ENCODE assay signal across 27 cellular contexts in the genomic region with DNA sequence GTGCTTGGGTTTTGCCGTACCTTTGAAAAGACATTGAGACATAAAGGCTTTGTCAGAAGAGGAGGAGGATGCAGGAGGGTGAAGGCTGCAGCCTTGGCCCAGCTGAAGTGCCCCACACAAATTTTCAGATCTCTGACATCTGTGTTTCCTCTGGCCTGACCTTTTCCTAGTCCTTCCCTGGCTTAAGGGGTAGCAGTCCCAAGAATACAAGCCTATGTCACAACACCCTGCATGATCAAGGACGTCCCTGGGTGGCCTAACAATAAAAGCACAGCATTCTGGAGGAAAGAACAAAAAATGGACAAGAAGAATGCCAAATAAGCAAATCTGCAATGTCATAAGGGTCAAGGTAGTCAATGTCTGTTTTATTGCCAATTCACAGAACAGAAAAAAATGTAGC.
DNase-seq lines count a peak whose midpoint lies in the region; ATAC-seq, FAIRE-seq and TF ChIP-seq lines count a peak whose summit lies in the region.
"Had no signal": no experiment of that assay in that cellular context is flagged by ENCODE, and none has a peak within 500 bp of the region (broad histone marks: within the 10 kb centered on the region; RNA-seq: fewer than 3 reads in every experiment).

No MANE protein-coding gene starts in this region.

- H3K79me2 ChIP-seq in OCI-LY1 (ENCODE audit: insufficient read depth, low read length) (no peaks in the 10 kb centered on the region), osteoblast (ENCODE audit: insufficient read depth, low read length) (no peaks in the 10 kb centered on the region)

- no peaks in the 10 kb centered on the region for H3K27me3 Mint-ChIP-seq in CD8-positive, alpha-beta T cell (ENCODE audit: low read depth)
- H3K27me3 Mint-ChIP-seq in chondrocyte (ENCODE audit: low read depth), result no peaks in the 10 kb centered on the region
- H3K27me3 Mint-ChIP-seq: CD4-positive, alpha-beta memory T cell; central memory CD8-positive, alpha-beta T cell had no signal

- no peaks in the 10 kb centered on the region for H3K27me3 ChIP-seq in CD8-positive, alpha-beta T cell (ENCODE audit: insufficient read depth, low read length)
- H3K27me3 ChIP-seq in OCI-LY1 (ENCODE audit: insufficient read depth, low read length), result no peaks in the 10 kb centered on the region
- no peaks in the 10 kb centered on the region for H3K27me3 ChIP-seq in osteoblast (ENCODE audit: insufficient read depth, low read length)
- H3K27me3 ChIP-seq in WERI-Rb-1 (ENCODE audit: insufficient read depth, low read depth, severe bottlenecking), result no peaks in the 10 kb centered on the region
- H3K27me3 ChIP-seq in foreskin keratinocyte, result no peaks in the 10 kb centered on the region
- H3K27me3 ChIP-seq: sigmoid colon, stomach, transverse colon had no signal

- no peak for DNase-seq in CD8-positive, alpha-beta T cell
- no peak for DNase-seq in chondrocyte (ENCODE audit: low spot score)
- no peak for DNase-seq in osteoblast (ENCODE audit: insufficient read length, low spot score, missing footprints)
- no peak for DNase-seq in WERI-Rb-1
- no peak for DNase-seq in RCC 7860 (ENCODE audit: low spot score)
- no peak for DNase-seq in foreskin keratinocyte
- DNase-seq: activated CD4-positive, alpha-beta T cell treated with anti-CD3 and anti-CD28 coated beads for 1 hour; activated naive CD4-positive, alpha-beta T cell treated with anti-CD3 and anti-CD28 coated beads, Interleukin-2, amount 50 U/mL, for 16 hours; activated T-cell treated with anti-CD3 and anti-CD28 coated beads, Interleukin-2, amount 50 U/mL, for 48 hours; CD4-positive, alpha-beta memory T cell; dorsolateral prefrontal cortex; GM23248; HFFc6; naive B cell; NCI-H1105 treated with DMSO at 0.1 percent for 48 hours; NCI-H2029; NCI-H774; OCI-M1; sigmoid colon; stomach; T-helper 1 cell; transverse colon had no signal

- H3K36me3 ChIP-seq in CD8-positive, alpha-beta T cell (ENCODE audit: insufficient read depth, low read length), result no peaks in the 10 kb centered on the region
- H3K36me3 ChIP-seq in OCI-LY1 (ENCODE audit: insufficient read depth, low read length) (no peaks in the 10 kb centered on the region), osteoblast (ENCODE audit: insufficient read depth, low read length) (no peaks in the 10 kb centered on the region), WERI-Rb-1 (no peaks in the 10 kb centered on the region)
- H3K36me3 ChIP-seq: sigmoid colon, stomach, transverse colon had no signal

- peaks cover 40% of the 10 kb centered on the region for H3K4me1 Mint-ChIP-seq in CD8-positive, alpha-beta T cell (ENCODE audit: low read depth)
- H3K4me1 Mint-ChIP-seq in chondrocyte (ENCODE audit: low read depth), result peaks cover 74% of the 10 kb centered on the region

- FAIRE-seq in RCC 7860 (lab: Jason Lieb, UNC), result no peak
- FAIRE-seq: G401.6, TTC549 had no signal

- no peaks in the 10 kb centered on the region for H3K9me3 Mint-ChIP-seq in CD8-positive, alpha-beta T cell
- H3K9me3 Mint-ChIP-seq in chondrocyte (ENCODE audit: low read depth), result no peaks in the 10 kb centered on the region
- H3K9me3 Mint-ChIP-seq: CD4-positive, alpha-beta memory T cell; central memory CD8-positive, alpha-beta T cell; HFFc6 had no signal

- H3K9me3 ChIP-seq in CD8-positive, alpha-beta T cell (ENCODE audit: low read length), result no peaks in the 10 kb centered on the region
- H3K9me3 ChIP-seq in OCI-LY1 (ENCODE audit: low read length) (no peaks in the 10 kb centered on the region), osteoblast (ENCODE audit: low read depth, low read length) (no peaks in the 10 kb centered on the region), WERI-Rb-1 (ENCODE audit: severe bottlenecking) (no peaks in the 10 kb centered on the region)
- H3K9me3 ChIP-seq: sigmoid colon, stomach, transverse colon had no signal

- no peaks in the 10 kb centered on the region for H3F3A ChIP-seq in OCI-LY1 (ENCODE audit: insufficient read depth, low read length)

- no peak for TF ChIP-seq CTCF in CD8-positive, alpha-beta T cell (IDR thresholded peaks at IDR 0.05)
- TF ChIP-seq CTCF in OCI-LY1 (IDR thresholded peaks at IDR 0.05; ENCODE audit: low read length), result no peak
- no peak for TF ChIP-seq CTCF in chondrocyte (IDR thresholded peaks at IDR 0.05)
- TF ChIP-seq CTCF in osteoblast (IDR thresholded peaks at IDR 0.05; ENCODE audit: extremely low read depth, low read depth, low read length), result no peak
- no peak for TF ChIP-seq CTCF in WERI-Rb-1 (IDR thresholded peaks at IDR 0.05; ENCODE audit: low read depth, low read length)
- TF ChIP-seq CTCF in foreskin keratinocyte (conservative IDR thresholded peaks at IDR 0.05), result no peak

- no peak overlapping the region for H3K4me2 ChIP-seq in OCI-LY1 (ENCODE audit: low read length)
- H3K4me2 ChIP-seq in osteoblast (ENCODE audit: insufficient read depth, low read length), result no peak overlapping the region

- H3K27ac Mint-ChIP-seq in CD8-positive, alpha-beta T cell, result peak overlapping the region; percentile 22
- H3K27ac Mint-ChIP-seq in chondrocyte (ENCODE audit: unreplicated experiment), result peak overlapping the region; percentile 14
- H3K27ac Mint-ChIP-seq: IgD-negative memory B cell had no signal

- H3K4me3 Mint-ChIP-seq in CD8-positive, alpha-beta T cell, result no peak overlapping the region
- H3K4me3 Mint-ChIP-seq in chondrocyte (ENCODE audit: unreplicated experiment), result no peak overlapping the region
- H3K4me3 Mint-ChIP-seq: central memory CD8-positive, alpha-beta T cell; HFFc6; IgD-negative memory B cell; naive B cell had no signal

- H3K27ac ChIP-seq in CD8-positive, alpha-beta T cell (ENCODE audit: low read depth, low read length), result no peak overlapping the region
- peak overlapping the region; percentile 32 for H3K27ac ChIP-seq in OCI-LY1 (ENCODE audit: low read depth, low read length, poor library complexity, severe bottlenecking)
- peak overlapping the region; percentile 4 for H3K27ac ChIP-seq in osteoblast (ENCODE audit: low read depth, low read length)
- no peak overlapping the region for H3K27ac ChIP-seq in WERI-Rb-1
- H3K27ac ChIP-seq in foreskin keratinocyte, result no peak overlapping the region
- H3K27ac ChIP-seq: dorsolateral prefrontal cortex, sigmoid colon had no signal

- H3K4me3 ChIP-seq in CD8-positive, alpha-beta T cell (ENCODE audit: low read depth, low read length), result no peak overlapping the region
- H3K4me3 ChIP-seq in OCI-LY1 (ENCODE audit: low read depth, low read length, poor library complexity, severe bottlenecking) (no peak overlapping the region), osteoblast (ENCODE audit: insufficient read depth, low read length) (no peak overlapping the region), WERI-Rb-1 (ENCODE audit: low read depth, low read length) (no peak overlapping the region)
- H3K4me3 ChIP-seq: dorsolateral prefrontal cortex, GM23248, sigmoid colon, stomach, transverse colon had no signal

- no peak for ATAC-seq in CD8-positive, alpha-beta T cell
- ATAC-seq in foreskin keratinocyte, result no peak

- POLR2A ChIA-PET in CD8-positive, alpha-beta T cell (lab: Charles Lee), result no interaction called here

- peaks cover 27% of the 10 kb centered on the region for H3K4me1 ChIP-seq in CD8-positive, alpha-beta T cell (ENCODE audit: insufficient read depth, low read length)
- H3K4me1 ChIP-seq in OCI-LY1 (ENCODE audit: insufficient read depth, low read length, severe bottlenecking) (peaks cover 28% of the 10 kb centered on the region), osteoblast (ENCODE audit: insufficient read depth, low read length) (peaks cover 25% of the 10 kb centered on the region), foreskin keratinocyte (no peaks in the 10 kb centered on the region)

- CTCF ChIA-PET in CD8-positive, alpha-beta T cell (lab: Charles Lee), result interaction anchor here (1.2 to 1.6 kb wide), 2 partner anchors 178 to 363 kb away, joined by 3 read pairs; no protein-coding TSS in a partner anchor

- H3K36me3 Mint-ChIP-seq in CD8-positive, alpha-beta T cell, result no peaks in the 10 kb centered on the region
- no peaks in the 10 kb centered on the region for H3K36me3 Mint-ChIP-seq in chondrocyte (ENCODE audit: low read depth)
- H3K36me3 Mint-ChIP-seq: CD4-positive, alpha-beta memory T cell; IgD-negative memory B cell had no signal

- H3K9ac ChIP-seq in OCI-LY1 (ENCODE audit: low read length), result no peak overlapping the region
- H3K9ac ChIP-seq: GM23248 had no signal

- no peak overlapping the region for H2AFZ ChIP-seq in OCI-LY1 (ENCODE audit: low read length)
- no peak overlapping the region for H2AFZ ChIP-seq in osteoblast (ENCODE audit: low read length)
- H2AFZ ChIP-seq: GM23248 had no signal

- intact Hi-C loops in CD8-positive, alpha-beta T cell (cut with DNase I, micrococcal nuclease), result no loop called here

- H4K20me1 ChIP-seq in OCI-LY1 (ENCODE audit: insufficient read depth, low read length), result no peaks in the 10 kb centered on the region
- H4K20me1 ChIP-seq in osteoblast (ENCODE audit: insufficient read depth, low read length), result no peaks in the 10 kb centered on the region

- H3K9me2 ChIP-seq in OCI-LY1 (ENCODE audit: low read depth, low read length), result no peaks in the 10 kb centered on the region

Comparison
In these comparisons a context has a peak if more than half of its experiments do, and no peak if none do; other contexts are left out.
1. H3K27ac ChIP-seq: peak in OCI-LY1 (single experiment) and osteoblast (single experiment); none in CD8-positive, alpha-beta T cell (single experiment), WERI-Rb-1 (single experiment) and foreskin keratinocyte (single experiment).